In genomic region chr10:47166405-47166777, GRCh38 we compare ENCODE assay signal across 1 cellular context.
TF ChIP-seq lines count a peak whose summit lies in the region.

No MANE protein-coding gene starts in this region.

TF ChIP-seq in HepG2, 621 proteins besides CTCF, POLR2A, EP300 and RAD21 (continued from another document):
- TF ChIP-seq ZBTB33 (CRISPR knock-in tag; IDR thresholded peaks at IDR 0.05), result no peak
- no peak for TF ChIP-seq CCDC6 (CRISPR knock-in tag; IDR thresholded peaks at IDR 0.05)
- TF ChIP-seq ZNF503 (CRISPR knock-in tag; IDR thresholded peaks at IDR 0.05), result no peak
- no peak for TF ChIP-seq ZUFSP (CRISPR knock-in tag; IDR thresholded peaks at IDR 0.05; ENCODE audit: borderline replicate concordance)
- no peak for TF ChIP-seq GRHL1 (CRISPR knock-in tag; conservative IDR thresholded peaks at IDR 0.05)
TF ChIP-seq in HepG2: peak in this region for 0.
